In genomic region chr21:46294647-46295176, GRCh38 we compare ENCODE assay signal across 1 cellular context.
TF ChIP-seq lines count a peak whose summit lies in the region.

No MANE protein-coding gene starts in this region.

TF ChIP-seq in K562, 482 proteins besides CTCF, POLR2A, EP300 and RAD21 (continued from another document):
- TF ChIP-seq ZBTB9 (CRISPR knock-in tag; IDR thresholded peaks at IDR 0.05) (peak; percentile 89), RBM39 (optimal IDR thresholded peaks at IDR 0.05; ENCODE audit: low read depth, low read length) (no peak), CGGBP1 (CRISPR knock-in tag; IDR thresholded peaks at IDR 0.05) (no peak), NCOR1 (IDR thresholded peaks at IDR 0.05) (peak; percentile 67), DMBX1 (CRISPR knock-in tag; IDR thresholded peaks at IDR 0.05; ENCODE audit: borderline replicate concordance) (no peak)
